ENCODE assay signal across 9 cellular contexts in genomic region chr19:49443366-49444099, GRCh38. TPM values are rescaled to one million over a fixed set of nuclear protein-coding genes. Genes with fewer than 3 reads are reported as not detected.
A peak's percentile ranks its signal among the peaks of the same experiment; 100 is the strongest.
DNase-seq lines count a peak whose midpoint lies in the region; ATAC-seq, FAIRE-seq and TF ChIP-seq lines count a peak whose summit lies in the region.
"Had no signal": no experiment of that assay in that cellular context is flagged by ENCODE, and none has a peak within 500 bp of the region (broad histone marks: within the 10 kb centered on the region; RNA-seq: fewer than 3 reads in every experiment).

No MANE protein-coding gene starts in this region.

- H3K27ac Mint-ChIP-seq in central memory CD8-positive, alpha-beta T cell (ENCODE audit: low read depth) = peak overlapping the region; percentile 41

- peak overlapping the region; percentile 74 to 78 for H3K27ac ChIP-seq in kidney (ENCODE audit: low read depth in 2 of 2, low read length in 2 of 2)

- no peaks in the 10 kb centered on the region for H3K9me3 ChIP-seq in kidney (ENCODE audit: control insufficient read depth in 1 of 2, low read length in 2 of 2)

- peak; percentile 29 for FAIRE-seq in kidney (lab: Jason Lieb, UNC)

- peak overlapping the region; percentile 75 for H3K4me3 Mint-ChIP-seq in central memory CD8-positive, alpha-beta T cell

- H3K36me3 ChIP-seq in kidney (ENCODE audit: control insufficient read depth in 1 of 2, insufficient read depth in 2 of 2, low read length in 2 of 2) = peaks cover 0 to 4% of the 10 kb centered on the region in 2 donors

- ATAC-seq in GM19043 (IDR thresholded peaks at IDR 0.05; ENCODE audit: low read depth, unreplicated experiment) (peak; percentile 73), HG03378 (IDR thresholded peaks at IDR 0.05; ENCODE audit: unreplicated experiment) (peak; percentile 76)
- peak; percentile 94 for ATAC-seq in central memory CD8-positive, alpha-beta T cell (replicated peaks; ENCODE audit: extremely low read depth, poor library complexity, severe bottlenecking)

- H3K4me3 ChIP-seq in kidney (ENCODE audit: low read length in 2 of 2) = peak overlapping the region; percentile 58 to 63

- peaks cover 48% of the 10 kb centered on the region for H3K4me1 Mint-ChIP-seq in central memory CD8-positive, alpha-beta T cell

- H3K27me3 Mint-ChIP-seq in central memory CD8-positive, alpha-beta T cell = peaks cover 43% of the 10 kb centered on the region

- peak; percentile 84 to 85 for DNase-seq in AML-193 (lab: John Stamatoyannopoulos, UW)
- DNase-seq in NCI-H345 treated with DMSO at 0.1 percent for 48 hours (lab: John Stamatoyannopoulos, UW; ENCODE audit: unreplicated experiment) = peak; percentile 81
- peak; percentile 84 for DNase-seq in activated CD4-positive, CD25-positive, alpha-beta regulatory T cell treated with anti-CD3 and anti-CD28 coated beads, Interleukin-2, amount 50 U/mL, for 16 hours (ENCODE audit: low read depth, low spot score)
- peak; percentile 88 to 94 for DNase-seq in central memory CD8-positive, alpha-beta T cell (ENCODE audit: low spot score in 2 of 2)
- peak; percentile 98 for DNase-seq in kidney
- DNase-seq in stimulated activated CD4-positive, alpha-beta T cell treated with anti-CD3 and anti-CD28 coated beads, Interleukin-12 subunit alpha, Interleukin-12 subunit beta, amount 100 ng/mL, for 48 hours (ENCODE audit: low read depth in 2 of 3, low spot score in 1 of 3) = peak; percentile 85 to 90 (median 90)

- intact Hi-C loops in kidney (cut with DNase I) = loop anchor here (10.0 kb wide), 1 partner anchor 49 kb away; no protein-coding TSS in a partner anchor

- H3K4me1 ChIP-seq in kidney (ENCODE audit: control insufficient read depth in 1 of 2, insufficient read depth in 1 of 2, low read depth in 1 of 2, low read length in 2 of 2) = peaks cover 0 to 2% of the 10 kb centered on the region in 2 donors

- peaks cover 14% of the 10 kb centered on the region for H3K36me3 Mint-ChIP-seq in central memory CD8-positive, alpha-beta T cell (ENCODE audit: insufficient read depth)

- peak overlapping the region in 1 of 2 donors; percentile 37 for H3K9ac ChIP-seq in kidney (ENCODE audit: low read length in 2 of 2)

- peak; percentile 91 for TF ChIP-seq CTCF in kidney (IDR thresholded peaks at IDR 0.05; ENCODE audit: borderline replicate concordance, extremely low read depth, insufficient read depth)

- no peaks in the 10 kb centered on the region for H3K9me3 Mint-ChIP-seq in central memory CD8-positive, alpha-beta T cell

RNA-seq across cellular contexts. Expression of gene SLC17A7, which starts 2.2 kb away (rescaled TPM):
- 1.4 TPM for total RNA-seq in kidney
- 0.45 TPM for polyA plus RNA-seq in kidney (ENCODE audit: insufficient read depth, low read depth, low replicate concordance)
- total RNA-seq: activated CD8-positive, alpha-beta memory T cell treated with anti-CD3 and anti-CD28 coated beads for 36 hours had no signal

RNA-seq across cellular contexts. Expression of gene PIH1D1, which starts 8.1 kb away (rescaled TPM):
- total RNA-seq in kidney = 74.0 TPM
- polyA plus RNA-seq in kidney (ENCODE audit: insufficient read depth, low read depth, low replicate concordance) = 97.2 TPM

RNA-seq across cellular contexts. Expression of gene ALDH16A1, which starts 9.5 kb away (rescaled TPM):
- total RNA-seq in kidney = 31.8 TPM
- polyA plus RNA-seq in kidney (ENCODE audit: insufficient read depth, low read depth, low replicate concordance) = 26.8 TPM

RNA-seq across cellular contexts. Expression of gene GFY, which starts 18.3 kb away (rescaled TPM):
- total RNA-seq in kidney = not detected
- polyA plus RNA-seq in kidney (ENCODE audit: insufficient read depth, low read depth, low replicate concordance) = not detected
- total RNA-seq: activated CD8-positive, alpha-beta memory T cell treated with anti-CD3 and anti-CD28 coated beads for 36 hours had no signal

RNA-seq across cellular contexts. Expression of gene PTH2, which starts 20.3 kb away (rescaled TPM):
- not detected for total RNA-seq in kidney
- not detected for polyA plus RNA-seq in kidney (ENCODE audit: insufficient read depth, low read depth, low replicate concordance)
- total RNA-seq: activated CD8-positive, alpha-beta memory T cell treated with anti-CD3 and anti-CD28 coated beads for 36 hours had no signal

Comparison
In these comparisons a context has a peak if more than half of its experiments do, and no peak if none do; other contexts are left out.
1. Peak in every context shown above with its lines: DNase-seq, ATAC-seq, H3K4me3 ChIP-seq and H3K27ac ChIP-seq.